Comparison of ENCODE assay signal across 8 cellular contexts in the genomic region with DNA sequence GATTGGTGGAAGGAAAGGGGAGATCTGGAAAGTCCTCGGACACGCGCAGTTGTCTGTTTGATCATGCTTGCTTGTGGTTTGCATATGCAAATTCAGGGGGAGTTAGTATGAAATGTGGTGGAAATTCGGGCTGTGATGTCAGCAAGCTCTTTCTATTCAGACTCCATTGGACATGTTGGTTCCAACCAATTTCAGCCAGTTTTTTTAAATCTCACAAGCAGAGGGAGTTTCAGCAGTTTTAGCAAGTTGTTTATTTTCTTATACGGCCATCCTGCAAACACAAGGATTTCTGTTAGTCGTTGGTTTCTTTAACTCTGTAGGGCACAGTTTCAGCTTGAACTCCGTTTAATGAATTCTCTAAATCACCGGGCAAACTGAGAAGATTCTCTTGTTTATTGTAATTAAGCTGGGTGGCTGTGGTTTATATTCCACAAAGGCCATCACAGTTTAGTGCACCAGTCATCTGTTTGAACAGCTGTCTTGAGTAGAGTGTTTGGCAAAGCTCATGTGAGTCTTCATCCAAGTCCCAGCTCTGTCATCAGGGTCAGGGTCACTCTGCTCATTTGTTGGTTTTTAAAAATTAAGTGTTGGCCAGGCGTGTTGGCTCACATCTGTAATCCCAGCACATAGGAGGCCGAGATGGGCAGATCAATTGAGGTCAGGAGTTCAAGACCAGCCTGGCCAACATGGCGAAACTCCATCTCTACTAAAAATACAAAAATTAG.
DNase-seq lines count a peak whose midpoint lies in the region; ATAC-seq and TF ChIP-seq lines count a peak whose summit lies in the region.
"Not testable (repeated sequence)": the region's sequence is repeated elsewhere in the genome, so short reads cannot be mapped to it uniquely, and the experiment has no call there.

No MANE protein-coding gene starts in this region.

- peak; percentile 88 to 93 for ATAC-seq in right cardiac atrium

- POLR2A ChIA-PET in activated CD4-positive, alpha-beta memory T cell treated with anti-CD3 and anti-CD28 coated beads for 36 hours (lab: Charles Lee) = not testable (repeated sequence)

- TF ChIP-seq POLR2A in esophagus muscularis mucosa (IDR thresholded peaks at IDR 0.05; ENCODE audit: low read depth); tibial nerve (IDR thresholded peaks at IDR 0.05): not testable (repeated sequence)

- H3K4me1 Mint-ChIP-seq in activated CD4-positive, alpha-beta memory T cell treated with anti-CD3 and anti-CD28 coated beads for 36 hours (ENCODE audit: low read depth) = peaks cover 26% of the 10 kb centered on the region

- not testable (repeated sequence) for H3K27ac Mint-ChIP-seq in activated CD4-positive, alpha-beta memory T cell treated with anti-CD3 and anti-CD28 coated beads for 36 hours

- H3K27me3 Mint-ChIP-seq in activated CD4-positive, alpha-beta memory T cell treated with anti-CD3 and anti-CD28 coated beads for 36 hours = not testable (repeated sequence)

- peaks cover 0 to 15% (median 10%) of the 10 kb centered on the region in 4 donors for H3K4me1 ChIP-seq in esophagus muscularis mucosa
- not testable (repeated sequence) for H3K4me1 ChIP-seq in right cardiac atrium (ENCODE audit: control insufficient read depth, insufficient read depth, low read length); tibial nerve

- TF ChIP-seq CTCF in esophagus muscularis mucosa (IDR thresholded peaks at IDR 0.05); tibial nerve (IDR thresholded peaks at IDR 0.05): not testable (repeated sequence)

- CTCF ChIA-PET in activated CD4-positive, alpha-beta memory T cell treated with anti-CD3 and anti-CD28 coated beads for 36 hours (lab: Charles Lee) = not testable (repeated sequence)

- DNase-seq in DMS153 (lab: John Stamatoyannopoulos, UW) (peak; percentile 81), NCI-H1092 treated with DMSO at 0.1 percent for 48 hours (lab: John Stamatoyannopoulos, UW) (peak; percentile 94), NCI-H345 treated with DMSO at 0.1 percent for 48 hours (lab: John Stamatoyannopoulos, UW; ENCODE audit: unreplicated experiment) (peak; percentile 8), right cardiac atrium (peak; percentile 42 to 66 (median 62)), occipital lobe (lab: John Stamatoyannopoulos, UW) (peak; percentile 2), tibial nerve (ENCODE audit: low spot score in 2 of 2) (peak; percentile 19 to 46)
- DNase-seq in activated CD4-positive, alpha-beta memory T cell treated with anti-CD3 and anti-CD28 coated beads for 36 hours = peak; percentile 30
- not testable (repeated sequence) for DNase-seq in esophagus muscularis mucosa (ENCODE audit: extremely low spot score)

- not testable (repeated sequence) for TF ChIP-seq EP300 in esophagus muscularis mucosa (IDR thresholded peaks at IDR 0.05); tibial nerve (IDR thresholded peaks at IDR 0.05)

- not testable (repeated sequence) for H3K9me3 ChIP-seq in esophagus muscularis mucosa; right cardiac atrium (ENCODE audit: control insufficient read depth, low read length); tibial nerve

- H3K4me3 ChIP-seq in esophagus muscularis mucosa; right cardiac atrium (ENCODE audit: low read length); tibial nerve: not testable (repeated sequence)

- peaks cover 0 to 16% (median 3%) of the 10 kb centered on the region in 4 donors for H3K36me3 ChIP-seq in esophagus muscularis mucosa
- H3K36me3 ChIP-seq in tibial nerve = peaks cover 0 to 17% (median 4%) of the 10 kb centered on the region in 3 donors

- H3K4me3 Mint-ChIP-seq in activated CD4-positive, alpha-beta memory T cell treated with anti-CD3 and anti-CD28 coated beads for 36 hours = not testable (repeated sequence)

- not testable (repeated sequence) for H3K9me3 Mint-ChIP-seq in activated CD4-positive, alpha-beta memory T cell treated with anti-CD3 and anti-CD28 coated beads for 36 hours

- 37% methylated on average over 10 of the region's 11 CpGs for WGBS in esophagus muscularis mucosa
- 59% methylated on average over 11 of the region's 11 CpGs for WGBS in right cardiac atrium
- WGBS in tibial nerve, 2 donors = 36 to 39% methylated on average over 11 of the region's 11 CpGs

- intact Hi-C loops in activated CD4-positive, alpha-beta memory T cell treated with anti-CD3 and anti-CD28 coated beads for 36 hours (cut with micrococcal nuclease); esophagus muscularis mucosa (cut with DNase I); right cardiac atrium (cut with DNase I): not testable (repeated sequence)

- not testable (repeated sequence) for H3K27me3 ChIP-seq in esophagus muscularis mucosa; right cardiac atrium (ENCODE audit: control insufficient read depth, insufficient read depth); tibial nerve

- peaks cover 16% of the 10 kb centered on the region for H3K36me3 Mint-ChIP-seq in activated CD4-positive, alpha-beta memory T cell treated with anti-CD3 and anti-CD28 coated beads for 36 hours

- H3K27ac ChIP-seq in esophagus muscularis mucosa (replicated peaks in 1 of 4) (peak overlapping the region in 3 of 4 donors; percentile 27 to 41 (median 31)), tibial nerve (peak overlapping the region in 2 of 4 donors; percentile 3 to 18)
- not testable (repeated sequence) for H3K27ac ChIP-seq in right cardiac atrium (ENCODE audit: low read length)
